In genomic region chr2:64727013-64727767, GRCh38 we compare ENCODE assay signal across 9 cellular contexts.
DNase-seq lines count a peak whose midpoint lies in the region; ATAC-seq and FAIRE-seq lines count a peak whose summit lies in the region.
"Had no signal": no experiment of that assay in that cellular context is flagged by ENCODE, and none has a peak within 500 bp of the region (broad histone marks: within the 10 kb centered on the region; RNA-seq: fewer than 3 reads in every experiment).

No MANE protein-coding gene starts in this region.

- peak overlapping the region; percentile 50 for H3K27ac ChIP-seq in naive thymus-derived CD4-positive, alpha-beta T cell (ENCODE audit: low read depth, low read length)

- CTCF ChIA-PET in naive thymus-derived CD4-positive, alpha-beta T cell (lab: Charles Lee) = interaction anchor here (0.5 to 2.5 kb wide), 12 partner anchors 10 to 141 kb away, joined by 3 to 11 read pairs (median 4); no protein-coding TSS in a partner anchor

- POLR2A ChIA-PET in naive thymus-derived CD4-positive, alpha-beta T cell (lab: Charles Lee) = interaction anchor here (0.7 to 15.9 kb wide), 19 partner anchors 9 to 119 kb away, joined by 3 to 205 read pairs (median 4); partner anchors contain the start of gene SERTAD2

- DNase-seq in activated T-cell treated with anti-CD3 and anti-CD28 coated beads, Interleukin-2, amount 50 U/mL, for 24 hours = no peak
- DNase-seq in activated T-cell treated with anti-CD3 and anti-CD28 coated beads, Interleukin-2, amount 50 U/mL, for 48 hours = no peak
- DNase-seq in SIG-M5 treated with dmso at 0.1 percent for 504 hours (lab: John Stamatoyannopoulos, UW; ENCODE audit: unreplicated experiment) (peak; percentile 92), frontal cortex (ENCODE audit: low spot score in 2 of 2) (no peak), NCI-H2029 (lab: John Stamatoyannopoulos, UW) (no peak), amygdala (lab: John Stamatoyannopoulos, UW) (no peak)
- DNase-seq in naive thymus-derived CD4-positive, alpha-beta T cell = peak in 5 of 9 donors; percentile 23 to 39 (median 25)

- FAIRE-seq in frontal cortex (lab: Jason Lieb, UNC) = no peak
- FAIRE-seq: TTC549 had no signal

- H3K4me1 Mint-ChIP-seq in activated T-cell treated with anti-CD3 and anti-CD28 coated beads, Interleukin-2, amount 50 U/mL, for 24 hours (ENCODE audit: low read depth) = peaks cover 59% of the 10 kb centered on the region
- H3K4me1 Mint-ChIP-seq in naive thymus-derived CD4-positive, alpha-beta T cell = peaks cover 28 to 64% (median 58%) of the 10 kb centered on the region in 7 donors

- H3K27me3 Mint-ChIP-seq in activated T-cell treated with anti-CD3 and anti-CD28 coated beads, Interleukin-2, amount 50 U/mL, for 24 hours = no peaks in the 10 kb centered on the region
- H3K27me3 Mint-ChIP-seq in naive thymus-derived CD4-positive, alpha-beta T cell = no peaks in the 10 kb centered on the region

- peak overlapping the region; percentile 44 for H3K4me3 ChIP-seq in naive thymus-derived CD4-positive, alpha-beta T cell (ENCODE audit: low read length)

- intact Hi-C loops in naive thymus-derived CD4-positive, alpha-beta T cell (cut with micrococcal nuclease) = no loop called here

- peaks cover 31 to 32% of the 10 kb centered on the region in 2 donors for H3K4me1 ChIP-seq in naive thymus-derived CD4-positive, alpha-beta T cell (ENCODE audit: control insufficient read depth in 2 of 2, insufficient read depth in 2 of 2, low read length in 2 of 2)

- peak; percentile 74 for ATAC-seq in HG03025 (IDR thresholded peaks at IDR 0.05; ENCODE audit: low FRiP score, unreplicated experiment)
- peak; percentile 70 for ATAC-seq in naive thymus-derived CD4-positive, alpha-beta T cell

- no peaks in the 10 kb centered on the region for H3K9me3 Mint-ChIP-seq in activated T-cell treated with anti-CD3 and anti-CD28 coated beads, Interleukin-2, amount 50 U/mL, for 24 hours
- H3K9me3 Mint-ChIP-seq in naive thymus-derived CD4-positive, alpha-beta T cell = no peaks in the 10 kb centered on the region

- peak overlapping the region; percentile 79 for H3K27ac Mint-ChIP-seq in activated T-cell treated with anti-CD3 and anti-CD28 coated beads, Interleukin-2, amount 50 U/mL, for 24 hours
- H3K27ac Mint-ChIP-seq in naive thymus-derived CD4-positive, alpha-beta T cell = peak overlapping the region; percentile 78 to 93 (median 86)

- no peaks in the 10 kb centered on the region for H3K36me3 Mint-ChIP-seq in activated T-cell treated with anti-CD3 and anti-CD28 coated beads, Interleukin-2, amount 50 U/mL, for 24 hours (ENCODE audit: low read depth)
- H3K36me3 Mint-ChIP-seq in naive thymus-derived CD4-positive, alpha-beta T cell = peaks cover 0 to 9% (median 3%) of the 10 kb centered on the region in 5 donors

- H3K4me3 Mint-ChIP-seq in activated T-cell treated with anti-CD3 and anti-CD28 coated beads, Interleukin-2, amount 50 U/mL, for 24 hours = peak overlapping the region; percentile 37
- peak overlapping the region; percentile 6 to 77 (median 70) for H3K4me3 Mint-ChIP-seq in naive thymus-derived CD4-positive, alpha-beta T cell

- H3K9me3 ChIP-seq in naive thymus-derived CD4-positive, alpha-beta T cell (ENCODE audit: control insufficient read depth in 2 of 3, low read length in 3 of 3) = no peaks in the 10 kb centered on the region

- no peaks in the 10 kb centered on the region for H3K27me3 ChIP-seq in naive thymus-derived CD4-positive, alpha-beta T cell (ENCODE audit: control insufficient read depth in 2 of 2, insufficient read depth in 2 of 2, low read length in 2 of 2)

- H3K36me3 ChIP-seq in naive thymus-derived CD4-positive, alpha-beta T cell (ENCODE audit: control insufficient read depth in 2 of 3, insufficient read depth in 3 of 3, low read length in 3 of 3) = no peaks in the 10 kb centered on the region

Comparison
In these comparisons a context has a peak if more than half of its experiments do, and no peak if none do; other contexts are left out.
1. DNase-seq: peak in SIG-M5 treated with dmso at 0.1 percent for 504 hours (single experiment) and naive thymus-derived CD4-positive, alpha-beta T cell (5 of 9); none in activated T-cell treated with anti-CD3 and anti-CD28 coated beads, Interleukin-2, amount 50 U/mL, for 24 hours (single experiment), activated T-cell treated with anti-CD3 and anti-CD28 coated beads, Interleukin-2, amount 50 U/mL, for 48 hours (0 of 2), frontal cortex (0 of 2), NCI-H2029 (single experiment) and amygdala (0 of 56).